ENCODE assay signal across 39 cellular contexts in genomic region chr11:65701686-65702085, GRCh38.
"Had no signal": no experiment of that assay in that cellular context is flagged by ENCODE, and none has a peak within 500 bp of the region (broad histone marks: within the 10 kb centered on the region; RNA-seq: fewer than 3 reads in every experiment).

No MANE protein-coding gene starts in this region.

- H3K27ac ChIP-seq: adrenal gland, ascending aorta, body of pancreas, brain microvascular endothelial cell, breast epithelium, cardiac muscle cell had no signal

- FAIRE-seq: astrocyte, bronchial epithelial cell had no signal

- DNase-seq: activated effector memory CD4-positive, alpha-beta T cell treated with anti-CD3 and anti-CD28 coated beads, Interleukin-2, amount 50 U/mL, for 16 hours; activated effector memory CD4-positive, alpha-beta T cell treated with Interleukin-2 at 50 U/mL for 16 hours; activated gamma-delta T cell; activated gamma-delta T cell treated with Interleukin-2 at 50 U/mL for 16 hours; activated naive CD4-positive, alpha-beta T cell; activated naive CD4-positive, alpha-beta T cell treated with anti-CD3 and anti-CD28 coated beads for 36 hours; activated naive CD4-positive, alpha-beta T cell treated with anti-CD3 and anti-CD28 coated beads, Interleukin-2, amount 10 ng/mL, durations not matched to agents 7 days and 5 days; activated naive CD4-positive, alpha-beta T cell treated with anti-CD3 and anti-CD28 coated beads, Interleukin-2, amount 50 U/mL, for 16 hours; activated naive CD4-positive, alpha-beta T cell treated with Interleukin-2 at 50 U/mL for 16 hours; activated naive CD8-positive, alpha-beta T cell treated with anti-CD3 and anti-CD28 coated beads for 36 hours; activated naive CD8-positive, alpha-beta T cell treated with anti-CD3 and anti-CD28 coated beads, Interleukin-2, amount 10 ng/mL, durations not matched to agents 7 days and 5 days; activated naive CD8-positive, alpha-beta T cell treated with anti-CD3 and anti-CD28 coated beads, Interleukin-2, amount 50 U/mL, for 24 hours; activated T-cell treated with anti-CD3 and anti-CD28 coated beads, Interleukin-2, amount 50 U/mL, for 24 hours; activated T-cell treated with anti-CD3 and anti-CD28 coated beads, Interleukin-2, amount 50 U/mL, for 4 hours; activated T-cell treated with anti-CD3 and anti-CD28 coated beads, Interleukin-2, amount 50 U/mL, for 48 hours; activated T-cell treated with anti-CD3 and anti-CD28 coated beads, Interleukin-2, amount 50 U/mL, for 72 hours; adrenal gland; amniotic stem cell; amygdala; anterior cingulate cortex; aorta; body of pancreas; brain microvascular endothelial cell; caudate nucleus; central memory CD4-positive, alpha-beta T cell; cerebellar nuclear complex had no signal

- H3K27me3 ChIP-seq: ascending aorta, body of pancreas, brain microvascular endothelial cell, breast epithelium had no signal

- H3K4me1 ChIP-seq: adrenal gland, ascending aorta, body of pancreas, breast epithelium had no signal

- H3K4me3 ChIP-seq: adrenal gland, ascending aorta, body of pancreas, breast epithelium, cardiac muscle cell had no signal

- H3K27me3 Mint-ChIP-seq: activated naive CD8-positive, alpha-beta T cell; activated T-helper 17 cell treated with anti-CD3 and anti-CD28 coated beads, Interleukin-2, amount 50 U/mL, for 72 hours; central memory CD8-positive, alpha-beta T cell had no signal

- H3K27ac Mint-ChIP-seq: activated naive CD4-positive, alpha-beta T cell treated with anti-CD3 and anti-CD28 coated beads for 36 hours; activated naive CD4-positive, alpha-beta T cell treated with anti-CD3 and anti-CD28 coated beads, Interleukin-2, amount 10 ng/mL, durations not matched to agents 7 days and 5 days; activated naive CD4-positive, alpha-beta T cell treated with anti-CD3 and anti-CD28 coated beads, Interleukin-2, amount 50 U/mL, for 24 hours; activated naive CD4-positive, alpha-beta T cell treated with anti-CD3 and anti-CD28 coated beads, Interleukin-2, amount 50 U/mL, for 72 hours; activated naive CD8-positive, alpha-beta T cell; activated naive CD8-positive, alpha-beta T cell treated with anti-CD3 and anti-CD28 coated beads for 36 hours; activated naive CD8-positive, alpha-beta T cell treated with anti-CD3 and anti-CD28 coated beads, Interleukin-2, amount 10 ng/mL, durations not matched to agents 7 days and 5 days; activated naive CD8-positive, alpha-beta T cell treated with anti-CD3 and anti-CD28 coated beads, Interleukin-2, amount 50 U/mL, for 24 hours; activated T-cell treated with anti-CD3 and anti-CD28 coated beads, Interleukin-2, amount 50 U/mL, for 24 hours; activated T-cell treated with anti-CD3 and anti-CD28 coated beads, Interleukin-2, amount 50 U/mL, for 72 hours; activated T-helper 1 cell treated with anti-CD3 and anti-CD28 coated beads, Interleukin-12 subunit alpha, Interleukin-12 subunit beta, Interleukin-2, Interleukin-4 antibody, amounts not matched to agents 30 ng/mL and 10 ng/mL and 1 ng/mL, durations not matched to agents 14 hours and 24 hours and 36 hours; activated T-helper 17 cell treated with anti-CD3 and anti-CD28 coated beads, Interleukin-2, amount 50 U/mL, for 72 hours; activated T-helper 2 cell treated with anti-CD3 and anti-CD28 coated beads, Interferon-gamma antibody, Interleukin-2, Interleukin-4, amounts not matched to agents 10 μg/mL and 5 μg/mL and 100 μg/mL, durations not matched to agents 14 hours and 24 hours and 36 hours; brain had no signal

- H3K4me1 Mint-ChIP-seq: activated naive CD4-positive, alpha-beta T cell treated with anti-CD3 and anti-CD28 coated beads, Interleukin-2, amount 10 ng/mL, durations not matched to agents 7 days and 5 days; activated T-helper 17 cell treated with anti-CD3 and anti-CD28 coated beads, Interleukin-2, amount 50 U/mL, for 72 hours; central memory CD8-positive, alpha-beta T cell had no signal

- H3K36me3 ChIP-seq: adrenal gland, ascending aorta, brain microvascular endothelial cell, breast epithelium, cardiac muscle cell had no signal

- H3K36me3 Mint-ChIP-seq: activated naive CD4-positive, alpha-beta T cell treated with anti-CD3 and anti-CD28 coated beads, Interleukin-2, amount 10 ng/mL, durations not matched to agents 7 days and 5 days; activated naive CD4-positive, alpha-beta T cell treated with anti-CD3 and anti-CD28 coated beads, Interleukin-2, amount 50 U/mL, for 24 hours; activated naive CD4-positive, alpha-beta T cell treated with anti-CD3 and anti-CD28 coated beads, Interleukin-2, amount 50 U/mL, for 72 hours; activated naive CD8-positive, alpha-beta T cell; activated naive CD8-positive, alpha-beta T cell treated with anti-CD3 and anti-CD28 coated beads for 36 hours; activated naive CD8-positive, alpha-beta T cell treated with anti-CD3 and anti-CD28 coated beads, Interleukin-2, amount 10 ng/mL, durations not matched to agents 7 days and 5 days; brain had no signal

- ATAC-seq: activated naive CD4-positive, alpha-beta T cell treated with anti-CD3 and anti-CD28 coated beads, Interleukin-2, amount 50 U/mL, for 72 hours; activated naive CD8-positive, alpha-beta T cell treated with anti-CD3 and anti-CD28 coated beads, Interleukin-2, amount 50 U/mL, for 24 hours; activated T-cell treated with anti-CD3 and anti-CD28 coated beads, Interleukin-2, amount 50 U/mL, for 4 hours; activated T-cell treated with anti-CD3 and anti-CD28 coated beads, Interleukin-2, amount 50 U/mL, for 72 hours; activated T-helper 17 cell treated with anti-CD3 and anti-CD28 coated beads, Interleukin-2, amount 50 U/mL, for 72 hours; body of pancreas had no signal

- H3K4me3 Mint-ChIP-seq: activated naive CD4-positive, alpha-beta T cell treated with anti-CD3 and anti-CD28 coated beads for 36 hours; activated naive CD4-positive, alpha-beta T cell treated with anti-CD3 and anti-CD28 coated beads, Interleukin-2, amount 10 ng/mL, durations not matched to agents 7 days and 5 days; activated naive CD4-positive, alpha-beta T cell treated with anti-CD3 and anti-CD28 coated beads, Interleukin-2, amount 50 U/mL, for 24 hours; activated naive CD8-positive, alpha-beta T cell; activated naive CD8-positive, alpha-beta T cell treated with anti-CD3 and anti-CD28 coated beads for 36 hours; activated naive CD8-positive, alpha-beta T cell treated with anti-CD3 and anti-CD28 coated beads, Interleukin-2, amount 10 ng/mL, durations not matched to agents 7 days and 5 days; activated naive CD8-positive, alpha-beta T cell treated with anti-CD3 and anti-CD28 coated beads, Interleukin-2, amount 50 U/mL, for 24 hours; activated T-cell treated with anti-CD3 and anti-CD28 coated beads, Interleukin-2, amount 50 U/mL, for 24 hours; activated T-cell treated with anti-CD3 and anti-CD28 coated beads, Interleukin-2, amount 50 U/mL, for 4 hours; activated T-cell treated with anti-CD3 and anti-CD28 coated beads, Interleukin-2, amount 50 U/mL, for 72 hours; activated T-helper 1 cell treated with anti-CD3 and anti-CD28 coated beads, Interleukin-12 subunit alpha, Interleukin-12 subunit beta, Interleukin-2, Interleukin-4 antibody, amounts not matched to agents 30 ng/mL and 10 ng/mL and 1 ng/mL, durations not matched to agents 14 hours and 24 hours and 36 hours; activated T-helper 17 cell treated with anti-CD3 and anti-CD28 coated beads, Interleukin-2, amount 50 U/mL, for 72 hours; brain; central memory CD8-positive, alpha-beta T cell had no signal

- H3K9me3 Mint-ChIP-seq: activated naive CD4-positive, alpha-beta T cell treated with anti-CD3 and anti-CD28 coated beads for 36 hours; activated naive CD4-positive, alpha-beta T cell treated with anti-CD3 and anti-CD28 coated beads, Interleukin-2, amount 10 ng/mL, durations not matched to agents 7 days and 5 days; activated naive CD4-positive, alpha-beta T cell treated with anti-CD3 and anti-CD28 coated beads, Interleukin-2, amount 50 U/mL, for 24 hours; activated naive CD4-positive, alpha-beta T cell treated with anti-CD3 and anti-CD28 coated beads, Interleukin-2, amount 50 U/mL, for 72 hours; activated naive CD8-positive, alpha-beta T cell treated with anti-CD3 and anti-CD28 coated beads for 36 hours; activated naive CD8-positive, alpha-beta T cell treated with anti-CD3 and anti-CD28 coated beads, Interleukin-2, amount 10 ng/mL, durations not matched to agents 7 days and 5 days; activated naive CD8-positive, alpha-beta T cell treated with anti-CD3 and anti-CD28 coated beads, Interleukin-2, amount 50 U/mL, for 24 hours; activated T-cell treated with anti-CD3 and anti-CD28 coated beads, Interleukin-2, amount 50 U/mL, for 24 hours; activated T-cell treated with anti-CD3 and anti-CD28 coated beads, Interleukin-2, amount 50 U/mL, for 4 hours; activated T-cell treated with anti-CD3 and anti-CD28 coated beads, Interleukin-2, amount 50 U/mL, for 72 hours; activated T-helper 1 cell treated with anti-CD3 and anti-CD28 coated beads, Interleukin-12 subunit alpha, Interleukin-12 subunit beta, Interleukin-2, Interleukin-4 antibody, amounts not matched to agents 30 ng/mL and 10 ng/mL and 1 ng/mL, durations not matched to agents 14 hours and 24 hours and 36 hours; activated T-helper 17 cell treated with anti-CD3 and anti-CD28 coated beads, Interleukin-2, amount 50 U/mL, for 72 hours; activated T-helper 2 cell treated with anti-CD3 and anti-CD28 coated beads, Interferon-gamma antibody, Interleukin-2, Interleukin-4, amounts not matched to agents 10 μg/mL and 5 μg/mL and 100 μg/mL, durations not matched to agents 14 hours and 24 hours and 36 hours; central memory CD8-positive, alpha-beta T cell had no signal

- H3K9me3 ChIP-seq: adrenal gland, ascending aorta, body of pancreas, breast epithelium had no signal
